In the genomic region with DNA sequence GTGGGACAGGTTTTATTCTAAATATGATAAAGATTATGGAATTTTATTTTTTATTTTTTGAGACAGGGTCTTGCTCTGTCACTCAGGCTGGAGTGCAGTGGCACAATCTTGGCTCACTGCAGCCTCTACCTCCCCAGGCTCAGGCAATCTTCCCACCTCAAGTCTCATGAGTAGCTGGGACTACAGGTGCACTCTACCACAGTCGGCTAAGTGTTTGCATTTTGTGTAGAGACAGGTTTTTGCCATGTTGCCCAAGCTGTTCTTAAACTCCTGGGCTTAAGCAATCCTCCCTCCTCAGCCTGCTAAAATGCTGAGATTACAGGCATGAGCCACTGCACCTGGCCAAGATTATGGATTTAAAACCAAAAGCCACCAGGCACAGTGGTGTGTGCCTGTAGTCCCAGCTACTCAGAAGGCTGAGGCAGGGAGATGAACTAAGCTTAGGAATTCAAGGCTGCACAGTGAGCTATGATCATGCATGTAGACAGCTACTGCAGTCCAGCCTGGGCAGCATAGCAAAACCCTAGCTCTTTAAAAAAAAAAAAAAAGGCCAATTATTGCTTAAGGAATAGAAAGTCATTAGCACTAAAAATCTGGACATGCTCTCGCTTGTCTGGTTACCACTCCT, we compare ENCODE assay signal across 23 cellular contexts. TPM values are rescaled to one million over a fixed set of nuclear protein-coding genes. Genes with fewer than 3 reads are reported as not detected.
DNase-seq lines count a peak whose midpoint lies in the region; ATAC-seq, FAIRE-seq and TF ChIP-seq lines count a peak whose summit lies in the region.
"Had no signal": no experiment of that assay in that cellular context is flagged by ENCODE, and none has a peak within 500 bp of the region (broad histone marks: within the 10 kb centered on the region; RNA-seq: fewer than 3 reads in every experiment).

No MANE protein-coding gene starts in this region.

- DNase-seq in A673 (ENCODE audit: low spot score) (peak; percentile 91), bronchial epithelial cell (ENCODE audit: low read depth) (peak; percentile 30), left lung (no peak), myocyte (ENCODE audit: low read depth) (peak; percentile 1), transverse colon (no peak), small intestine (no peak)
- DNase-seq: 8988T; C1 segment of cervical spinal cord; Calu3; CD4-positive, alpha-beta memory T cell; COR-L47; DMS53; DMS79 treated with DMSO at 0.1 percent for 48 hours; GF-D8; GM23248; H7; HCEC 1CT had no signal

- TF ChIP-seq POLR2A in transverse colon (IDR thresholded peaks at IDR 0.05): no peak

- no TSS peak for BruUV-seq in A673 (replicated peaks; lab: Mats Ljungman, UMichigan)

- ATAC-seq in left lung (peak; percentile 93), GM18858 (IDR thresholded peaks at IDR 0.05; ENCODE audit: unreplicated experiment) (no peak)
- ATAC-seq: A549 had no signal

- intact Hi-C loops in A673 (cut with micrococcal nuclease; ENCODE audit: unreplicated experiment) (loop anchor here (1.0 to 5.0 kb wide), 3 partner anchors 323 to 647 kb away; no protein-coding TSS in a partner anchor), left lung (cut with DNase I) (no loop called here), transverse colon (cut with DNase I; ENCODE audit: low total_unique reads) (no loop called here)

- H3K4me3 ChIP-seq in A673 (ENCODE audit: low read depth, low read length, poor library complexity, severe bottlenecking) (no peak overlapping the region), bronchial epithelial cell (ENCODE audit: low read depth, low read length) (no peak overlapping the region), left lung (no peak overlapping the region), transverse colon (no peak overlapping the region), small intestine (ENCODE audit: low read depth in 1 of 2, low read length in 2 of 2) (no peak overlapping the region)
- H3K4me3 ChIP-seq: A549, GM23248 had no signal

- in situ Hi-C loops in transverse colon (cut with MboI; ENCODE audit: low pct_ligation_motif_present in 1 of 4, low pct_unique_long_range_greater_than_20kb in 1 of 4, low sequenced_read_pairs in 3 of 4): no loop called here

- 73 to 93% methylated on average over 1 to 2 of the region's 2 CpGs for WGBS in transverse colon (ENCODE audit: low coverage in 1 of 2), 2 donors
- WGBS in small intestine, 3 donors: 71 to 74% (median 73%) methylated on average over 2 of the region's 2 CpGs

- FAIRE-seq in bronchial epithelial cell (lab: Jason Lieb, UNC) (no peak), small intestine (lab: Jason Lieb, UNC) (no peak)
- FAIRE-seq: GM12891, GM18507, GM19239, H1 had no signal

- H3K27ac ChIP-seq in A673 (ENCODE audit: low read depth, low read length, poor library complexity, severe bottlenecking) (peak overlapping the region; percentile 98), left lung (no peak overlapping the region), transverse colon (no peak overlapping the region), small intestine (ENCODE audit: low read depth in 1 of 2, low read length in 1 of 2) (no peak overlapping the region)
- H3K27ac ChIP-seq: A549, GM23248 had no signal

- H3K36me3 ChIP-seq in A673 (ENCODE audit: insufficient read depth, low read length, poor library complexity, severe bottlenecking): no peaks in the 10 kb centered on the region
- no peaks in the 10 kb centered on the region for H3K36me3 ChIP-seq in bronchial epithelial cell (ENCODE audit: control insufficient read depth, insufficient read depth, low read length)
- no peaks in the 10 kb centered on the region for H3K36me3 ChIP-seq in left lung
- no peaks in the 10 kb centered on the region for H3K36me3 ChIP-seq in transverse colon
- no peaks in the 10 kb centered on the region for H3K36me3 ChIP-seq in small intestine (ENCODE audit: control insufficient read depth in 2 of 2, insufficient read depth in 2 of 2, low read length in 2 of 2)

- H3K9me3 ChIP-seq in A673 (ENCODE audit: low read depth, low read length, poor library complexity, severe bottlenecking) (no peaks in the 10 kb centered on the region), left lung (no peaks in the 10 kb centered on the region), transverse colon (no peaks in the 10 kb centered on the region), small intestine (ENCODE audit: control insufficient read depth, low read depth) (no peaks in the 10 kb centered on the region)
- H3K9me3 ChIP-seq: A549 had no signal

- CTCF ChIA-PET in A673 (lab: Charles Lee): interaction anchor here (0.6 to 2.9 kb wide), 9 partner anchors 15 to 519 kb away, joined by 3 to 17 read pairs (median 4); no protein-coding TSS in a partner anchor

- H3K27me3 ChIP-seq in A673 (replicated peaks; ENCODE audit: insufficient read depth, low read depth, low read length, poor library complexity) (no peaks in the 10 kb centered on the region), bronchial epithelial cell (ENCODE audit: control insufficient read depth, insufficient read depth, low read length) (peaks cover 3% of the 10 kb centered on the region), left lung (no peaks in the 10 kb centered on the region), transverse colon (no peaks in the 10 kb centered on the region), small intestine (ENCODE audit: control insufficient read depth in 2 of 2, insufficient read depth in 2 of 2, low read length in 2 of 2) (no peaks in the 10 kb centered on the region)

- no peak for TF ChIP-seq CTCF in A673 (conservative IDR thresholded peaks at IDR 0.05; ENCODE audit: low read depth, low read length)
- no peak for TF ChIP-seq CTCF in bronchial epithelial cell (IDR thresholded peaks at IDR 0.05; ENCODE audit: insufficient read depth, low read length, severe bottlenecking)
- no peak for TF ChIP-seq CTCF in left lung (IDR thresholded peaks at IDR 0.05)
- no peak for TF ChIP-seq CTCF in transverse colon (IDR thresholded peaks at IDR 0.05)

- POLR2A ChIA-PET in A673 (lab: Charles Lee; ENCODE audit: low non-redundant PET): interaction anchor here (0.6 to 2.4 kb wide), 6 partner anchors 22 to 519 kb away, joined by 3 to 13 read pairs (median 5); no protein-coding TSS in a partner anchor

- H3K4me1 ChIP-seq in A673 (ENCODE audit: insufficient read depth, low read length, poor library complexity, severe bottlenecking): peaks cover 65% of the 10 kb centered on the region
- no peaks in the 10 kb centered on the region for H3K4me1 ChIP-seq in left lung
- no peaks in the 10 kb centered on the region for H3K4me1 ChIP-seq in transverse colon
- no peaks in the 10 kb centered on the region for H3K4me1 ChIP-seq in small intestine (ENCODE audit: control insufficient read depth in 2 of 2, insufficient read depth in 1 of 2, low read depth in 1 of 2, low read length in 1 of 2)
- H3K4me1 ChIP-seq: A549 had no signal

- TF ChIP-seq EP300 in transverse colon (IDR thresholded peaks at IDR 0.05; ENCODE audit: low read depth): no peak

RNA-seq across cellular contexts. Expression of a gene that starts 20.2 kb away (rescaled TPM):
- total RNA-seq in A673 (2021) (2,517 and 2,519 TPM in 2 replicates), bronchial epithelial cell (83.8 and 198 TPM in 2 replicates), left lung (100 to 1,000 TPM; 243 to 581 TPM), myocyte (107 and 133 TPM in 2 replicates), transverse colon (10 to 100 TPM; 26.4 to 78.0 (median 45.0) TPM)
- 292 TPM for polyA plus RNA-seq in myocyte (2012)
- 10 to 100 TPM in 1 of 3 donors, 1 to 10 TPM in 2; 6.2 to 24.6 (median 6.7) TPM for polyA plus RNA-seq in small intestine

RNA-seq across cellular contexts. Expression of a gene that starts 54.4 kb away (rescaled TPM):
- 52.8 and 56.0 TPM in 2 replicates for total RNA-seq in A673 (2021)
- 18.2 and 22.7 TPM in 2 replicates for total RNA-seq in bronchial epithelial cell
- total RNA-seq in left lung: 10 to 100 TPM; 18.0 to 21.6 TPM
- 13.4 and 23.7 TPM in 2 replicates for total RNA-seq in myocyte
- 23.3 TPM for polyA plus RNA-seq in myocyte (2012)
- total RNA-seq in transverse colon: 100 to 1,000 TPM in 1 of 4 donors, 10 to 100 TPM in 3; 28.3 to 131 (median 54.6) TPM
- polyA plus RNA-seq in small intestine: 10 to 100 TPM; 14.6 to 18.6 (median 16.8) TPM

Comparison
In these comparisons a context has a peak if more than half of its experiments do, and no peak if none do; other contexts are left out.
1. DNase-seq: peak in A673 (single experiment), bronchial epithelial cell (single experiment) and myocyte (single experiment); none in left lung (0 of 2), transverse colon (single experiment) and small intestine (single experiment).